ENCODE assay signal across 10 cellular contexts in the genomic region with DNA sequence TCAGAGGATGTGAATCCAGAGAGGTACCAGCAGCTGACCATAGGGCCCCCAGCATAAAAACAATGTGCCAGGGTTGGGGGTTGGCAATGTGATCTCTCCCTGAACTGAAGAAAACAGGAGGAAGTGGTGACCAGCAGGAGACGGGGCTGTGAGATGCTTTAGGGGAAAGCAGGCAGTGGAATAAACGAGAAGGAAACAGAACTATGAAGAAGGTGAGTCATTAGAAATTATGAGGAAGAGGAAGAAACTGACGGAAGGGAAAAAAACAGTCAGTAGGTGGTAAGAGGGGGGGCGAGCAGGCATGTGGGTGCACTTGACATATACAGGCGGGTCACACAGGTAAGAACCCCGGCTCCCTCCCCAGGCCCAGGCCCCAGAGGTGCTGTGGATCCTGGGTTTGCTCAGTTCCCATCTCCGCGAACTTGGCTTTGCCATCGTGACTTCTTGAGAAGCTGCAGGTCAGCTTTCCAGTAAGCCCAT. TPM values are rescaled to one million over a fixed set of nuclear protein-coding genes. Genes with fewer than 3 reads are reported as not detected.
A peak's percentile ranks its signal among the peaks of the same experiment; 100 is the strongest.
DNase-seq lines count a peak whose midpoint lies in the region; ATAC-seq and TF ChIP-seq lines count a peak whose summit lies in the region.
"Had no signal": no experiment of that assay in that cellular context is flagged by ENCODE, and none has a peak within 500 bp of the region (broad histone marks: within the 10 kb centered on the region; RNA-seq: fewer than 3 reads in every experiment).

No MANE protein-coding gene starts in this region.

- no peaks in the 10 kb centered on the region for H3K9me3 Mint-ChIP-seq in MCF 10A (ENCODE audit: unreplicated experiment)

- POLR2A ChIA-PET in PC-3 (lab: Charles Lee; ENCODE audit: unreplicated experiment), result no interaction called here
- POLR2A ChIA-PET in MCF 10A (lab: Yijun Ruan, JAX), result no interaction called here

- no peaks in the 10 kb centered on the region for H3K36me3 Mint-ChIP-seq in MCF 10A (ENCODE audit: insufficient read depth, unreplicated experiment)

- TF ChIP-seq POLR2A in ovary (IDR thresholded peaks at IDR 0.05), result no peak

- H3K4me3 ChIP-seq in PC-3 (ENCODE audit: low read length), result no peak overlapping the region
- no peak overlapping the region for H3K4me3 ChIP-seq in liver (ENCODE audit: low read depth in 1 of 3, low read length in 3 of 3)
- H3K4me3 ChIP-seq in ovary, result no peak overlapping the region

- ATAC-seq in PC-3, result peak; percentile 68
- ATAC-seq in stimulated activated naive CD8-positive, alpha-beta T cell treated with anti-CD3 and anti-CD28 coated beads, Interleukin-15, Interleukin-2, amounts not matched to agents 100 U/mL and 50 U/mL, for 24 hours, result peak; percentile 83

- intact Hi-C loops in PC-3 (cut with micrococcal nuclease), result no loop called here
- intact Hi-C loops in MCF 10A (cut with micrococcal nuclease), result no loop called here
- intact Hi-C loops in ovary (cut with DNase I), result no loop called here

- no peak for TF ChIP-seq EP300 in ovary (IDR thresholded peaks at IDR 0.05)

- H3K27me3 Mint-ChIP-seq in MCF 10A (ENCODE audit: insufficient read depth, unreplicated experiment), result no peaks in the 10 kb centered on the region

- peak overlapping the region; percentile 19; the same call in 1 of the 2 replicates for H3K4me2 ChIP-seq in PC-3 (ENCODE audit: low read length)

- H3K27ac ChIP-seq in PC-3 (ENCODE audit: low read length) (peak overlapping the region; percentile 38; the same call in 1 of the 2 replicates), liver (ENCODE audit: low read depth in 1 of 2, low read length in 2 of 2) (peak overlapping the region; percentile 57 to 59), ovary (no peak overlapping the region)

- H3K9me2 ChIP-seq in PC-3 (replicated peaks; ENCODE audit: low read length), result no peaks in the 10 kb centered on the region

- CTCF ChIA-PET in PC-3 (lab: Charles Lee), result no interaction called here
- CTCF ChIA-PET in MCF 10A (lab: Yijun Ruan, JAX), result no interaction called here

- no peaks in the 10 kb centered on the region for H3F3A ChIP-seq in PC-3 (ENCODE audit: low read length, unreplicated experiment)

- no peaks in the 10 kb centered on the region for H4K20me1 ChIP-seq in PC-3 (ENCODE audit: low read length)

- TF ChIP-seq CTCF in PC-3 (conservative IDR thresholded peaks at IDR 0.05; ENCODE audit: low read depth, low read length) (no peak), liver (IDR thresholded peaks at IDR 0.05; ENCODE audit: low read depth, low read length, missing input control) (no peak), MCF 10A (IDR thresholded peaks at IDR 0.05; ENCODE audit: unreplicated experiment) (no peak), ovary (IDR thresholded peaks at IDR 0.05) (no peak)

- no peaks in the 10 kb centered on the region for H3K27me3 ChIP-seq in PC-3 (ENCODE audit: low read length)
- no peaks in the 10 kb centered on the region for H3K27me3 ChIP-seq in liver (ENCODE audit: control insufficient read depth in 4 of 4, insufficient read depth in 4 of 4, low read length in 3 of 4)
- no peaks in the 10 kb centered on the region for H3K27me3 ChIP-seq in ovary

- H3K9ac ChIP-seq in PC-3 (ENCODE audit: low read length), result no peak overlapping the region
- H3K9ac ChIP-seq in liver (ENCODE audit: low read depth in 1 of 2, low read length in 2 of 2), result no peak overlapping the region

- DNase-seq in PC-3 (peak; percentile 36), DMS153 (lab: John Stamatoyannopoulos, UW) (no peak), NCI-H146 treated with DMSO at 0.1 percent for 48 hours (lab: John Stamatoyannopoulos, UW; ENCODE audit: unreplicated experiment) (no peak), MCF 10A (ENCODE audit: unreplicated experiment) (no peak), ovary (no peak)
- peak; percentile 56 for DNase-seq in activated naive CD4-positive, alpha-beta T cell treated with anti-CD3 and anti-CD28 coated beads, Interleukin-2, amount 50 U/mL, for 16 hours
- peak; percentile 64 for DNase-seq in stimulated activated naive CD8-positive, alpha-beta T cell treated with anti-CD3 and anti-CD28 coated beads, Interleukin-15, Interleukin-2, amounts not matched to agents 100 U/mL and 50 U/mL, for 24 hours
- DNase-seq: activated gamma-delta T cell treated with Interleukin-2 at 50 U/mL for 16 hours had no signal

- no peak overlapping the region for H2AFZ ChIP-seq in PC-3 (ENCODE audit: low read length)

- no peaks in the 10 kb centered on the region for H3K36me3 ChIP-seq in PC-3 (ENCODE audit: low read depth, low read length)
- no peaks in the 10 kb centered on the region for H3K36me3 ChIP-seq in liver (ENCODE audit: control insufficient read depth in 4 of 4, insufficient read depth in 3 of 4, low read depth in 1 of 4, low read length in 3 of 4)
- no peaks in the 10 kb centered on the region for H3K36me3 ChIP-seq in ovary

- no peaks in the 10 kb centered on the region for H3K9me3 ChIP-seq in PC-3 (ENCODE audit: low read length)
- no peaks in the 10 kb centered on the region for H3K9me3 ChIP-seq in liver (ENCODE audit: control insufficient read depth in 4 of 4, low read length in 3 of 4)
- H3K9me3 ChIP-seq in ovary, result no peaks in the 10 kb centered on the region

- TF ChIP-seq RAD21 in liver (IDR thresholded peaks at IDR 0.05), result no peak

- no peak overlapping the region for H3K27ac Mint-ChIP-seq in MCF 10A (ENCODE audit: low read depth, unreplicated experiment)

- H3K79me2 ChIP-seq in PC-3 (ENCODE audit: low read length), result no peaks in the 10 kb centered on the region

- BruUV-seq in PC-3 (replicated peaks; lab: Mats Ljungman, UMichigan) (no TSS peak), MCF 10A (replicated peaks; lab: Mats Ljungman, UMichigan) (no TSS peak)

- 71% methylated on average over 9 of the region's 9 CpGs for WGBS in liver
- WGBS in ovary, 3 donors, result 74 to 77% (median 76%) methylated on average over 9 of the region's 9 CpGs

- peaks cover 6% of the 10 kb centered on the region for H3K4me1 Mint-ChIP-seq in MCF 10A (ENCODE audit: insufficient read depth, unreplicated experiment)

- peaks cover 15% of the 10 kb centered on the region for H3K4me1 ChIP-seq in PC-3 (ENCODE audit: insufficient read depth, low read length)
- H3K4me1 ChIP-seq in liver (ENCODE audit: control insufficient read depth in 4 of 4, insufficient read depth in 4 of 4, low read length in 3 of 4), result peaks cover 0 to 12% (median 2%) of the 10 kb centered on the region in 4 donors
- H3K4me1 ChIP-seq in ovary (ENCODE audit: insufficient read depth), result no peaks in the 10 kb centered on the region

- no peak overlapping the region for H3K4me3 Mint-ChIP-seq in MCF 10A (ENCODE audit: unreplicated experiment)

TF ChIP-seq in liver, 16 proteins besides CTCF, POLR2A, EP300 and RAD21 (continues in another document):
- TF ChIP-seq, protein P1, sequence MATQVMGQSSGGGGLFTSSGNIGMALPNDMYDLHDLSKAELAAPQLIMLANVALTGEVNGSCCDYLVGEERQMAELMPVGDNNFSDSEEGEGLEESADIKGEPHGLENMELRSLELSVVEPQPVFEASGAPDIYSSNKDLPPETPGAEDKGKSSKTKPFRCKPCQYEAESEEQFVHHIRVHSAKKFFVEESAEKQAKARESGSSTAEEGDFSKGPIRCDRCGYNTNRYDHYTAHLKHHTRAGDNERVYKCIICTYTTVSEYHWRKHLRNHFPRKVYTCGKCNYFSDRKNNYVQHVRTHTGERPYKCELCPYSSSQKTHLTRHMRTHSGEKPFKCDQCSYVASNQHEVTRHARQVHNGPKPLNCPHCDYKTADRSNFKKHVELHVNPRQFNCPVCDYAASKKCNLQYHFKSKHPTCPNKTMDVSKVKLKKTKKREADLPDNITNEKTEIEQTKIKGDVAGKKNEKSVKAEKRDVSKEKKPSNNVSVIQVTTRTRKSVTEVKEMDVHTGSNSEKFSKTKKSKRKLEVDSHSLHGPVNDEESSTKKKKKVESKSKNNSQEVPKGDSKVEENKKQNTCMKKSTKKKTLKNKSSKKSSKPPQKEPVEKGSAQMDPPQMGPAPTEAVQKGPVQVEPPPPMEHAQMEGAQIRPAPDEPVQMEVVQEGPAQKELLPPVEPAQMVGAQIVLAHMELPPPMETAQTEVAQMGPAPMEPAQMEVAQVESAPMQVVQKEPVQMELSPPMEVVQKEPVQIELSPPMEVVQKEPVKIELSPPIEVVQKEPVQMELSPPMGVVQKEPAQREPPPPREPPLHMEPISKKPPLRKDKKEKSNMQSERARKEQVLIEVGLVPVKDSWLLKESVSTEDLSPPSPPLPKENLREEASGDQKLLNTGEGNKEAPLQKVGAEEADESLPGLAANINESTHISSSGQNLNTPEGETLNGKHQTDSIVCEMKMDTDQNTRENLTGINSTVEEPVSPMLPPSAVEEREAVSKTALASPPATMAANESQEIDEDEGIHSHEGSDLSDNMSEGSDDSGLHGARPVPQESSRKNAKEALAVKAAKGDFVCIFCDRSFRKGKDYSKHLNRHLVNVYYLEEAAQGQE (IDR thresholded peaks at IDR 0.05), result no peak
- TF ChIP-seq FOXA1 (IDR thresholded peaks at IDR 0.05), result no peak
- TF ChIP-seq, protein P2, sequence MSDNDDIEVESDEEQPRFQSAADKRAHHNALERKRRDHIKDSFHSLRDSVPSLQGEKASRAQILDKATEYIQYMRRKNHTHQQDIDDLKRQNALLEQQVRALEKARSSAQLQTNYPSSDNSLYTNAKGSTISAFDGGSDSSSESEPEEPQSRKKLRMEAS (IDR thresholded peaks at IDR 0.05), result no peak
- no peak for TF ChIP-seq TAF1 (conservative IDR thresholded peaks at IDR 0.05)
- TF ChIP-seq HNF4G (IDR thresholded peaks at IDR 0.05), result no peak
- TF ChIP-seq, protein P3, sequence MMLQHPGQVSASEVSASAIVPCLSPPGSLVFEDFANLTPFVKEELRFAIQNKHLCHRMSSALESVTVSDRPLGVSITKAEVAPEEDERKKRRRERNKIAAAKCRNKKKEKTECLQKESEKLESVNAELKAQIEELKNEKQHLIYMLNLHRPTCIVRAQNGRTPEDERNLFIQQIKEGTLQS (IDR thresholded peaks at IDR 0.05), result no peak
- no peak for TF ChIP-seq GABPA (IDR thresholded peaks at IDR 0.05 in 1 of 2, conservative IDR thresholded peaks at IDR 0.05 in 1 of 2)

RNA-seq across cellular contexts. Expression of a gene that starts 42.2 kb away (rescaled TPM):
- 22.9 and 29.2 TPM in 2 replicates for total RNA-seq in PC-3 (2014; rRNA removed)
- 1 to 10 TPM in 1 of 2 donors, under 1 TPM in 1; 0.84 to 1.8 TPM for total RNA-seq in liver
- polyA plus RNA-seq in liver, result under 1 TPM; 0.22 to 0.23 TPM
- 80.1 and 104 TPM in 2 replicates for total RNA-seq in MCF 10A (2022)
- 10 to 100 TPM in 1 of 7 donors, 1 to 10 TPM in 6; 6.0 to 12.9 (median 7.6) TPM for total RNA-seq in ovary
- polyA plus RNA-seq in ovary, result 1 to 10 TPM; 4.1 to 4.8 TPM

RNA-seq across cellular contexts. Expression of a gene that starts 48.4 kb away (rescaled TPM):
- total RNA-seq in PC-3 (2014; rRNA removed) (2.8 and 3.2 TPM in 2 replicates), liver (under 1 TPM in 1 of 2 donors, not detected in 1; 0.19 TPM), MCF 10A (2022) (3.5 and 10.8 TPM in 2 replicates), ovary (under 1 TPM in 5 of 7 donors, not detected in 2; 0.07 to 0.34 (median 0.26) TPM)
- polyA plus RNA-seq in liver (under 1 TPM; 0.07 to 0.10 TPM), ovary (1 to 10 TPM in 1 of 2 donors, under 1 TPM in 1; 0.08 to 1.2 TPM)
- polyA plus RNA-seq: neural cell had no signal

Comparison
In these comparisons a context has a peak if more than half of its experiments do, and no peak if none do; other contexts are left out.
1. DNase-seq: peak in PC-3 (single experiment), activated naive CD4-positive, alpha-beta T cell treated with anti-CD3 and anti-CD28 coated beads, Interleukin-2, amount 50 U/mL, for 16 hours (single experiment) and stimulated activated naive CD8-positive, alpha-beta T cell treated with anti-CD3 and anti-CD28 coated beads, Interleukin-15, Interleukin-2, amounts not matched to agents 100 U/mL and 50 U/mL, for 24 hours (single experiment); none in DMS153 (single experiment), NCI-H146 treated with DMSO at 0.1 percent for 48 hours (single experiment), MCF 10A (single experiment) and ovary (0 of 5).
2. H3K27ac ChIP-seq: peak in PC-3 (single experiment) and liver (2 of 2); none in ovary (0 of 2).